In the genomic region with DNA sequence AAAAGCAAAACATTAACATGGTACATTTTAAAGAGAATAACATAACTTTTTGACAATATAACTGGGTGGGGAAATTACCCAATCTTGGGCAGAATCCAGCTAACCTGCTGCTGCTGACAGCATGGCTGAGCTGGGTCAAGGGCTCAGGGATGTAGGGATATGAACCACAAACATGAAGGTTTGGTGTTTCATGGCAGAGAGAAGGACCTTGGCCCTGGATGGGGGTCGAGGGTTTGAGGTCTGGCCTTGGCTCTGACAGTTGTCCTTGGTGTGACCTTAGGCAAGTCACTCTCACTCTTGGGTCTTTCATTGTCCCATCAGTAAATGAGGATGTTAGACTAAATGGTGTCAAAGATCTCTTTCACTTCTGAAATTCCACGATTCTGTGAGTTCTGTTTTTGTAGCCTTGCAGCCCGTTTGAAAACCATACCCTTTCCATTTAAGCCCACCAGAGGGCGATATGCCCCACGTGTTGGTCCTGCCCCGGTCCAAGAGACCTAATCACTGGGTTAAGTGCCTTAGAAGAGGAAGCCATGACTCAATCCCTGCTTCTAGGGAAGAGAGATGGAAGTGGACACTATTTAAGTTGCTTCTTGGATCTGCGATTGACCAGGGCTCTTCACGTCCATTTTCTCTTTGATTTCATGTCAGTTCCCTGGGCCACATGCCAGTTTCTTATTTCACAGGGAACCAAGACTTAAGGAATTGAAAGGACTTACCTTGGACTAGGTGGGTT, we compare ENCODE assay signal across 8 cellular contexts. TPM values are rescaled to one million over a fixed set of nuclear protein-coding genes. Genes with fewer than 3 reads are reported as not detected.
A peak's percentile ranks its signal among the peaks of the same experiment; 100 is the strongest.
DNase-seq lines count a peak whose midpoint lies in the region; ATAC-seq and TF ChIP-seq lines count a peak whose summit lies in the region.

No MANE protein-coding gene starts in this region.

- H3K4me3 Mint-ChIP-seq in activated T-helper 2 cell treated with anti-CD3 and anti-CD28 coated beads, Interferon-gamma antibody, Interleukin-2, Interleukin-4, amounts not matched to agents 10 μg/mL and 5 μg/mL and 100 μg/mL, durations not matched to agents 14 hours and 24 hours and 36 hours (ENCODE audit: low read depth): no peak overlapping the region

- peak overlapping the region; percentile 83 for H3K27ac Mint-ChIP-seq in activated T-helper 2 cell treated with anti-CD3 and anti-CD28 coated beads, Interferon-gamma antibody, Interleukin-2, Interleukin-4, amounts not matched to agents 10 μg/mL and 5 μg/mL and 100 μg/mL, durations not matched to agents 14 hours and 24 hours and 36 hours

- DNase-seq in A172 (ENCODE audit: low spot score) (peak; percentile 79), LHCN-M2 (ENCODE audit: low read depth) (peak; percentile 82), SIG-M5 (lab: John Stamatoyannopoulos, UW) (peak; percentile 13), fibroblast of the aortic adventitia (ENCODE audit: low read depth) (peak; percentile 92), non-pigmented ciliary epithelial cell (ENCODE audit: low read depth) (peak; percentile 56), transverse colon (peak; percentile 74)
- peak; percentile 62 for DNase-seq in activated T-helper 2 cell treated with anti-CD3 and anti-CD28 coated beads, Interferon-gamma antibody, Interleukin-2, Interleukin-4, amounts not matched to agents 10 μg/mL and 5 μg/mL and 100 μg/mL, durations not matched to agents 14 hours and 24 hours and 36 hours (ENCODE audit: low spot score)

- no peaks in the 10 kb centered on the region for H3K9me3 Mint-ChIP-seq in activated T-helper 2 cell treated with anti-CD3 and anti-CD28 coated beads, Interferon-gamma antibody, Interleukin-2, Interleukin-4, amounts not matched to agents 10 μg/mL and 5 μg/mL and 100 μg/mL, durations not matched to agents 14 hours and 24 hours and 36 hours

- no peaks in the 10 kb centered on the region for H3K9me3 ChIP-seq in transverse colon

- H3K4me1 ChIP-seq in transverse colon: peaks cover 0 to 9% (median 0%) of the 10 kb centered on the region in 4 donors

- H3K27me3 Mint-ChIP-seq in activated T-helper 2 cell treated with anti-CD3 and anti-CD28 coated beads, Interferon-gamma antibody, Interleukin-2, Interleukin-4, amounts not matched to agents 10 μg/mL and 5 μg/mL and 100 μg/mL, durations not matched to agents 14 hours and 24 hours and 36 hours (ENCODE audit: low read depth): no peaks in the 10 kb centered on the region

- H3K27me3 ChIP-seq in transverse colon: no peaks in the 10 kb centered on the region

- H3K27ac ChIP-seq in transverse colon: no peak overlapping the region

- peaks cover 25% of the 10 kb centered on the region for H3K36me3 Mint-ChIP-seq in activated T-helper 2 cell treated with anti-CD3 and anti-CD28 coated beads, Interferon-gamma antibody, Interleukin-2, Interleukin-4, amounts not matched to agents 10 μg/mL and 5 μg/mL and 100 μg/mL, durations not matched to agents 14 hours and 24 hours and 36 hours (ENCODE audit: low read depth)

- no peaks in the 10 kb centered on the region for H3K36me3 ChIP-seq in transverse colon

- peaks cover 50% of the 10 kb centered on the region for H3K4me1 Mint-ChIP-seq in activated T-helper 2 cell treated with anti-CD3 and anti-CD28 coated beads, Interferon-gamma antibody, Interleukin-2, Interleukin-4, amounts not matched to agents 10 μg/mL and 5 μg/mL and 100 μg/mL, durations not matched to agents 14 hours and 24 hours and 36 hours (ENCODE audit: low read depth)

- TF ChIP-seq POLR2A in transverse colon (IDR thresholded peaks at IDR 0.05): no peak

- peak; percentile 82 for TF ChIP-seq CTCF in fibroblast of the aortic adventitia (IDR thresholded peaks at IDR 0.05; ENCODE audit: insufficient read depth, low read length)
- peak; percentile 79 to 93 (median 88) for TF ChIP-seq CTCF in transverse colon (IDR thresholded peaks at IDR 0.05)

- in situ Hi-C loops in transverse colon (cut with MboI; ENCODE audit: low pct_ligation_motif_present in 1 of 4, low pct_unique_long_range_greater_than_20kb in 1 of 4, low sequenced_read_pairs in 3 of 4): loop anchor here (5.0 to 10.0 kb wide), 5 partner anchors 54 to 786 kb away; a partner anchor contains a TSS

- peak; percentile 80 for ATAC-seq in GM18867 (IDR thresholded peaks at IDR 0.05; ENCODE audit: unreplicated experiment)

- H3K4me3 ChIP-seq in fibroblast of the aortic adventitia (ENCODE audit: low read depth, low read length) (no peak overlapping the region), transverse colon (no peak overlapping the region)

- intact Hi-C loops in activated T-helper 2 cell treated with anti-CD3 and anti-CD28 coated beads, Interferon-gamma antibody, Interleukin-2, Interleukin-4, amounts not matched to agents 10 μg/mL and 5 μg/mL and 100 μg/mL, durations not matched to agents 14 hours and 24 hours and 36 hours (cut with micrococcal nuclease): loop anchor here (1.0 kb wide), 3 partner anchors 56 to 276 kb away; a partner anchor contains a TSS
- intact Hi-C loops in transverse colon (cut with DNase I; ENCODE audit: low total_unique reads): loop anchor here (2.0 kb wide), 1 partner anchor 274 kb away; no protein-coding TSS in a partner anchor

- no peak for TF ChIP-seq EP300 in transverse colon (IDR thresholded peaks at IDR 0.05; ENCODE audit: low read depth)

- WGBS in transverse colon (ENCODE audit: low coverage in 1 of 2), 2 donors: 27 to 80% methylated on average over 1 to 8 of the region's 8 CpGs

RNA-seq across cellular contexts. Expression of a gene that starts 56.8 kb away (rescaled TPM):
- not detected in 2 replicates for total RNA-seq in A172 (2014; rRNA removed; shearing (Covaris generic))
- not detected in 2 replicates for total RNA-seq in LHCN-M2 (2014; rRNA removed)
- not detected for polyA plus RNA-seq in LHCN-M2 (2012)
- 0.41 and 0.68 TPM in 2 replicates for total RNA-seq in activated T-helper 2 cell treated with anti-CD3 and anti-CD28 coated beads, Interferon-gamma antibody, Interleukin-2, Interleukin-4, amounts not matched to agents 10 μg/mL and 5 μg/mL and 100 μg/mL, durations not matched to agents 14 hours and 24 hours and 36 hours
- total RNA-seq in fibroblast of the aortic adventitia (ENCODE audit: low replicate concordance): not detected in 2 replicates
- total RNA-seq in transverse colon: not detected

Comparison
In these comparisons a context has a peak if more than half of its experiments do, and no peak if none do; other contexts are left out.
1. DNase-seq: peak in every context shown above with its lines; median percentile 92 in fibroblast of the aortic adventitia; 82 in LHCN-M2; 79 in A172; 74 in transverse colon; 62 in activated T-helper 2 cell treated with anti-CD3 and anti-CD28 coated beads, Interferon-gamma antibody, Interleukin-2, Interleukin-4, amounts not matched to agents 10 μg/mL and 5 μg/mL and 100 μg/mL, durations not matched to agents 14 hours and 24 hours and 36 hours; 56 in non-pigmented ciliary epithelial cell; 13 in SIG-M5.